Comparison of ENCODE assay signal across 1 cellular context in genomic region chr13:104204177-104204576, GRCh38.
TF ChIP-seq lines count a peak whose summit lies in the region.

No MANE protein-coding gene starts in this region.

TF ChIP-seq in HepG2, 621 proteins besides CTCF, POLR2A, EP300 and RAD21 (continued from another document):
- no peak for TF ChIP-seq PCBP2 (optimal IDR thresholded peaks at IDR 0.05; ENCODE audit: low read depth, low read length, poor library complexity, severe bottlenecking)
- no peak for TF ChIP-seq MAFF (IDR thresholded peaks at IDR 0.05; ENCODE audit: low read depth, low read length)
- TF ChIP-seq BHLHE40 (IDR thresholded peaks at IDR 0.05; ENCODE audit: low read length): no peak
- TF ChIP-seq HOMEZ (CRISPR knock-in tag; IDR thresholded peaks at IDR 0.05; ENCODE audit: low read depth): no peak
- TF ChIP-seq ELF1 (CRISPR knock-in tag; IDR thresholded peaks at IDR 0.05): no peak
- TF ChIP-seq ZNF296 (CRISPR knock-in tag; conservative IDR thresholded peaks at IDR 0.05): no peak
- TF ChIP-seq PITX1 (CRISPR knock-in tag; IDR thresholded peaks at IDR 0.05): no peak
- no peak for TF ChIP-seq ZNF747 (CRISPR knock-in tag; IDR thresholded peaks at IDR 0.05; ENCODE audit: borderline replicate concordance)
- TF ChIP-seq IRF1 (CRISPR knock-in tag; IDR thresholded peaks at IDR 0.05; ENCODE audit: low read depth): no peak
- TF ChIP-seq HOXA9 (CRISPR knock-in tag; IDR thresholded peaks at IDR 0.05; ENCODE audit: borderline replicate concordance): no peak
- TF ChIP-seq EED (CRISPR knock-in tag; IDR thresholded peaks at IDR 0.05): no peak
- no peak for TF ChIP-seq MAFG (CRISPR knock-in tag; IDR thresholded peaks at IDR 0.05)
- no peak for TF ChIP-seq TOE1 (CRISPR knock-in tag; IDR thresholded peaks at IDR 0.05)
TF ChIP-seq in HepG2: peak in this region for 0.
